Comparison of ENCODE assay signal across 2 cellular contexts in genomic region chr19:7199613-7200533, GRCh38.
TF ChIP-seq lines count a peak whose summit lies in the region.

No MANE protein-coding gene starts in this region.

TF ChIP-seq in IMR-90, 13 proteins besides CTCF, POLR2A, EP300 and RAD21:
- TF ChIP-seq RCOR1 (IDR thresholded peaks at IDR 0.05; ENCODE audit: insufficient replicate concordance, low read length) (no peak), CHD1 (IDR thresholded peaks at IDR 0.05; ENCODE audit: low read depth, low read length) (no peak), MAZ (IDR thresholded peaks at IDR 0.05; ENCODE audit: borderline replicate concordance, low read depth, low read length) (no peak), CEBPB (IDR thresholded peaks at IDR 0.05; ENCODE audit: low read depth, low read length) (no peak), ELK1 (IDR thresholded peaks at IDR 0.05; ENCODE audit: borderline replicate concordance, low read depth, low read length) (no peak), SMC3 (IDR thresholded peaks at IDR 0.05; ENCODE audit: low read depth, low read length) (no peak), BHLHE40 (IDR thresholded peaks at IDR 0.05; ENCODE audit: low read depth, low read length) (no peak), MXI1 (IDR thresholded peaks at IDR 0.05; ENCODE audit: borderline replicate concordance, low read depth, low read length) (no peak)

TF ChIP-seq in GM12878, 131 proteins besides CTCF, POLR2A, EP300 and RAD21:
- no peak for TF ChIP-seq IRF4 (IDR thresholded peaks at IDR 0.05; ENCODE audit: low read depth, low read length)
- TF ChIP-seq NR2C1 (IDR thresholded peaks at IDR 0.05): no peak
- no peak for TF ChIP-seq SMAD1 (IDR thresholded peaks at IDR 0.05; ENCODE audit: low read depth, partially characterized antibody)
- peak; percentile 48; the same call in 1 of the 2 replicates for TF ChIP-seq MTA2 (IDR thresholded peaks at IDR 0.05; ENCODE audit: low read depth)
- TF ChIP-seq ZSCAN29 (IDR thresholded peaks at IDR 0.05): no peak
- 0 out of 2 replicates have a peak, but pooled peaks have one; percentile 16 for TF ChIP-seq RAD51 (IDR thresholded peaks at IDR 0.05)
- no peak for TF ChIP-seq USF1 (IDR thresholded peaks at IDR 0.05; ENCODE audit: borderline replicate concordance, extremely low read length, insufficient read depth, low read depth, low read length)
- no peak for TF ChIP-seq ETV6 (conservative IDR thresholded peaks at IDR 0.05 in 1 of 2, IDR thresholded peaks at IDR 0.05 in 1 of 2; ENCODE audit: borderline replicate concordance in 1 of 2, low read depth in 1 of 2)
- 0 out of 2 replicates have a peak, but pooled peaks have one; percentile 16 for TF ChIP-seq DPF2 (IDR thresholded peaks at IDR 0.05)
- TF ChIP-seq FOXK2 (IDR thresholded peaks at IDR 0.05): no peak
- TF ChIP-seq LARP7 (IDR thresholded peaks at IDR 0.05): 0 out of 2 replicates have a peak, but pooled peaks have one; percentile 21
- TF ChIP-seq IKZF1 (conservative IDR thresholded peaks at IDR 0.05): 0 out of 2 replicates have a peak, but pooled peaks have one; percentile 21
- 0 out of 2 replicates have a peak, but pooled peaks have one; percentile 42 for TF ChIP-seq ATF7 (IDR thresholded peaks at IDR 0.05; ENCODE audit: low read depth)
- TF ChIP-seq ELK1 (IDR thresholded peaks at IDR 0.05; ENCODE audit: low read depth, low read length): no peak
- TF ChIP-seq IKZF2 (IDR thresholded peaks at IDR 0.05): peak; percentile 48 to 56; a peak in 3 of 4 replicates
- TF ChIP-seq, protein P1, sequence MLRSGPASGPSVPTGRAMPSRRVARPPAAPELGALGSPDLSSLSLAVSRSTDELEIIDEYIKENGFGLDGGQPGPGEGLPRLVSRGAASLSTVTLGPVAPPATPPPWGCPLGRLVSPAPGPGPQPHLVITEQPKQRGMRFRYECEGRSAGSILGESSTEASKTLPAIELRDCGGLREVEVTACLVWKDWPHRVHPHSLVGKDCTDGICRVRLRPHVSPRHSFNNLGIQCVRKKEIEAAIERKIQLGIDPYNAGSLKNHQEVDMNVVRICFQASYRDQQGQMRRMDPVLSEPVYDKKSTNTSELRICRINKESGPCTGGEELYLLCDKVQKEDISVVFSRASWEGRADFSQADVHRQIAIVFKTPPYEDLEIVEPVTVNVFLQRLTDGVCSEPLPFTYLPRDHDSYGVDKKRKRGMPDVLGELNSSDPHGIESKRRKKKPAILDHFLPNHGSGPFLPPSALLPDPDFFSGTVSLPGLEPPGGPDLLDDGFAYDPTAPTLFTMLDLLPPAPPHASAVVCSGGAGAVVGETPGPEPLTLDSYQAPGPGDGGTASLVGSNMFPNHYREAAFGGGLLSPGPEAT (IDR thresholded peaks at IDR 0.05; ENCODE audit: low read depth): no peak
- no peak for TF ChIP-seq CHD1 (IDR thresholded peaks at IDR 0.05; ENCODE audit: low read depth, low read length)
- TF ChIP-seq HSF1 (IDR thresholded peaks at IDR 0.05; ENCODE audit: low read depth, low read length): no peak
- TF ChIP-seq EZH2 (IDR thresholded peaks at IDR 0.05; ENCODE audit: borderline replicate concordance, control insufficient read depth, low read depth, low read length): no peak
- no peak for TF ChIP-seq YBX1 (IDR thresholded peaks at IDR 0.05)
- TF ChIP-seq, protein P2, sequence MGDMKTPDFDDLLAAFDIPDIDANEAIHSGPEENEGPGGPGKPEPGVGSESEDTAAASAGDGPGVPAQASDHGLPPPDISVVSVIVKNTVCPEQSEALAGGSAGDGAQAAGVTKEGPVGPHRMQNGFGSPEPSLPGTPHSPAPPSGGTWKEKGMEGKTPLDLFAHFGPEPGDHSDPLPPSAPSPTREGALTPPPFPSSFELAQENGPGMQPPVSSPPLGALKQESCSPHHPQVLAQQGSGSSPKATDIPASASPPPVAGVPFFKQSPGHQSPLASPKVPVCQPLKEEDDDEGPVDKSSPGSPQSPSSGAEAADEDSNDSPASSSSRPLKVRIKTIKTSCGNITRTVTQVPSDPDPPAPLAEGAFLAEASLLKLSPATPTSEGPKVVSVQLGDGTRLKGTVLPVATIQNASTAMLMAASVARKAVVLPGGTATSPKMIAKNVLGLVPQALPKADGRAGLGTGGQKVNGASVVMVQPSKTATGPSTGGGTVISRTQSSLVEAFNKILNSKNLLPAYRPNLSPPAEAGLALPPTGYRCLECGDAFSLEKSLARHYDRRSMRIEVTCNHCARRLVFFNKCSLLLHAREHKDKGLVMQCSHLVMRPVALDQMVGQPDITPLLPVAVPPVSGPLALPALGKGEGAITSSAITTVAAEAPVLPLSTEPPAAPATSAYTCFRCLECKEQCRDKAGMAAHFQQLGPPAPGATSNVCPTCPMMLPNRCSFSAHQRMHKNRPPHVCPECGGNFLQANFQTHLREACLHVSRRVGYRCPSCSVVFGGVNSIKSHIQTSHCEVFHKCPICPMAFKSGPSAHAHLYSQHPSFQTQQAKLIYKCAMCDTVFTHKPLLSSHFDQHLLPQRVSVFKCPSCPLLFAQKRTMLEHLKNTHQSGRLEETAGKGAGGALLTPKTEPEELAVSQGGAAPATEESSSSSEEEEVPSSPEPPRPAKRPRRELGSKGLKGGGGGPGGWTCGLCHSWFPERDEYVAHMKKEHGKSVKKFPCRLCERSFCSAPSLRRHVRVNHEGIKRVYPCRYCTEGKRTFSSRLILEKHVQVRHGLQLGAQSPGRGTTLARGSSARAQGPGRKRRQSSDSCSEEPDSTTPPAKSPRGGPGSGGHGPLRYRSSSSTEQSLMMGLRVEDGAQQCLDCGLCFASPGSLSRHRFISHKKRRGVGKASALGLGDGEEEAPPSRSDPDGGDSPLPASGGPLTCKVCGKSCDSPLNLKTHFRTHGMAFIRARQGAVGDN (IDR thresholded peaks at IDR 0.05): no peak
- no peak for TF ChIP-seq TAF1 (IDR thresholded peaks at IDR 0.05; ENCODE audit: borderline replicate concordance, low read depth, low read length)
- no peak for TF ChIP-seq CHD4 (IDR thresholded peaks at IDR 0.05)
- TF ChIP-seq ZNF217 (IDR thresholded peaks at IDR 0.05): peak; percentile 60; the same call in 1 of the 2 replicates
